In the genomic region with DNA sequence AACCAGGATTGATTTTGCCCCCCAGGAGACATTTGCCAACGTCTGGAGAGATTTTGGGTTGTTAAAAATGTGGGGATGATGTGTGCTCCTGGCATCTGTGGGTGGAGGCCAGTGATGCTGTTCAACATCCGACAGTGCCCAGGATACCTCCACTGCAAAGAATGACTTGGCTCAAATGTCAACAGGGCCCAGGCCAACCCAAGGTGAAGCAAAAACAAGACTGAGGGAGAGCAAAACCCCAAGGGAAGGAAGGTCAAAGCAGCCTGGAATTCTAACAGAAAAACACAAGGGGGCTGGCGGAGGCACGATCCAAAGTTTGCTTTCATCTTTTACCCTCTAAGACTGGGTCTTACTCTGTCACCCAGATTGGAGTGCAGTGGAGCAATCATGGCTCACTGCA, we compare ENCODE assay signal across 3 cellular contexts.
TF ChIP-seq lines count a peak whose summit lies in the region.

No MANE protein-coding gene starts in this region.

TF ChIP-seq in SK-N-SH treated with all-trans-retinoic acid at 6 μM for 48 hours, 23 proteins besides CTCF, POLR2A, EP300 and RAD21:
- TF ChIP-seq POU6F1 (CRISPR knock-in tag; IDR thresholded peaks at IDR 0.05; ENCODE audit: borderline replicate concordance, low read depth) = no peak
- no peak for TF ChIP-seq TCF4 (CRISPR knock-in tag; IDR thresholded peaks at IDR 0.05; ENCODE audit: borderline replicate concordance)
- no peak for TF ChIP-seq TOX (CRISPR knock-in tag; IDR thresholded peaks at IDR 0.05; ENCODE audit: borderline replicate concordance)
- TF ChIP-seq ZNF70 (CRISPR knock-in tag; IDR thresholded peaks at IDR 0.05) = no peak
- no peak for TF ChIP-seq PATZ1 (CRISPR knock-in tag; IDR thresholded peaks at IDR 0.05; ENCODE audit: borderline replicate concordance)
- TF ChIP-seq RARB (CRISPR knock-in tag; IDR thresholded peaks at IDR 0.05) = no peak
- no peak for TF ChIP-seq ZFP30 (CRISPR knock-in tag; IDR thresholded peaks at IDR 0.05)

TF ChIP-seq in SK-N-SH, 30 proteins besides CTCF, POLR2A, EP300 and RAD21:
- TF ChIP-seq SIN3A (IDR thresholded peaks at IDR 0.05; ENCODE audit: borderline replicate concordance, low read depth, low read length) (no peak), PBX3 (IDR thresholded peaks at IDR 0.05) (no peak), GATA2 (CRISPR knock-in tag; IDR thresholded peaks at IDR 0.05) (no peak), FOSL2 (IDR thresholded peaks at IDR 0.05; ENCODE audit: borderline replicate concordance, low read depth) (no peak)

TF ChIP-seq in H1, 55 proteins besides CTCF, POLR2A, EP300 and RAD21:
- TF ChIP-seq MAFK (IDR thresholded peaks at IDR 0.05; ENCODE audit: low read depth, low read length) (no peak), YY1 (IDR thresholded peaks at IDR 0.05; ENCODE audit: low read depth, low read length) (no peak), SP4 (IDR thresholded peaks at IDR 0.05; ENCODE audit: low read length) (no peak), CHD1 (IDR thresholded peaks at IDR 0.05; ENCODE audit: low read depth, low read length) (no peak), GABPA (IDR thresholded peaks at IDR 0.05; ENCODE audit: borderline replicate concordance, insufficient read depth, low read length) (no peak), RBBP5 (IDR thresholded peaks at IDR 0.05; ENCODE audit: borderline replicate concordance, low read depth, low read length) (no peak), POU5F1 (IDR thresholded peaks at IDR 0.05; ENCODE audit: low read depth, low read length) (no peak), RNF2 (IDR thresholded peaks at IDR 0.05; ENCODE audit: borderline replicate concordance, low read depth, low read length, missing control alignments, poor library complexity, severe bottlenecking) (no peak), TAF1 (IDR thresholded peaks at IDR 0.05; ENCODE audit: low read depth, low read length) (no peak), EZH2 (IDR thresholded peaks at IDR 0.05; ENCODE audit: low read depth, low read length, severe bottlenecking) (no peak), CEBPB (IDR thresholded peaks at IDR 0.05; ENCODE audit: low read depth, low read length) (no peak), SP1 (IDR thresholded peaks at IDR 0.05; ENCODE audit: low read depth, low read length) (no peak)
- TF ChIP-seq, protein P1, sequence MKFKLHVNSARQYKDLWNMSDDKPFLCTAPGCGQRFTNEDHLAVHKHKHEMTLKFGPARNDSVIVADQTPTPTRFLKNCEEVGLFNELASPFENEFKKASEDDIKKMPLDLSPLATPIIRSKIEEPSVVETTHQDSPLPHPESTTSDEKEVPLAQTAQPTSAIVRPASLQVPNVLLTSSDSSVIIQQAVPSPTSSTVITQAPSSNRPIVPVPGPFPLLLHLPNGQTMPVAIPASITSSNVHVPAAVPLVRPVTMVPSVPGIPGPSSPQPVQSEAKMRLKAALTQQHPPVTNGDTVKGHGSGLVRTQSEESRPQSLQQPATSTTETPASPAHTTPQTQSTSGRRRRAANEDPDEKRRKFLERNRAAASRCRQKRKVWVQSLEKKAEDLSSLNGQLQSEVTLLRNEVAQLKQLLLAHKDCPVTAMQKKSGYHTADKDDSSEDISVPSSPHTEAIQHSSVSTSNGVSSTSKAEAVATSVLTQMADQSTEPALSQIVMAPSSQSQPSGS (IDR thresholded peaks at IDR 0.05; ENCODE audit: low read length) = no peak
